In genomic region chr1:54017979-54018378, GRCh38 we compare ENCODE assay signal across 17 cellular contexts. TPM values are rescaled to one million over a fixed set of nuclear protein-coding genes. Genes with fewer than 3 reads are reported as not detected.
DNase-seq lines count a peak whose midpoint lies in the region; TF ChIP-seq lines count a peak whose summit lies in the region.
"Had no signal": no experiment of that assay in that cellular context is flagged by ENCODE, and none has a peak within 500 bp of the region (broad histone marks: within the 10 kb centered on the region; RNA-seq: fewer than 3 reads in every experiment).

Gene LDLRAD1, minus strand, starts transcription at chr1:54018186. Its CDS starts 74 bp downstream, at chr1:54018112.

- H3K36me3 ChIP-seq in PC-9 (ENCODE audit: low read depth) (no peaks in the 10 kb centered on the region), Caco-2 (ENCODE audit: control insufficient read depth, insufficient read depth, low read length) (no peaks in the 10 kb centered on the region)
- no peaks in the 10 kb centered on the region for H3K36me3 ChIP-seq in CD4-positive, alpha-beta memory T cell (ENCODE audit: insufficient read depth, low read length)
- H3K36me3 ChIP-seq: ascending aorta, ovary had no signal

- no peaks in the 10 kb centered on the region for H3K27me3 ChIP-seq in PC-9 (ENCODE audit: insufficient read depth, low read depth)
- H3K27me3 ChIP-seq in CD4-positive, alpha-beta memory T cell (ENCODE audit: insufficient read depth, low read length): no peaks in the 10 kb centered on the region
- no peaks in the 10 kb centered on the region for H3K27me3 ChIP-seq in Caco-2 (replicated peaks; ENCODE audit: control insufficient read depth, insufficient read depth, low read length)
- H3K27me3 ChIP-seq: ascending aorta, ovary had no signal

- H3K4me3 ChIP-seq in PC-9 (no peak within 1 kb of the TSS), Caco-2 (ENCODE audit: low read depth, low read length) (no peak within 1 kb of the TSS)
- no peak within 1 kb of the TSS for H3K4me3 ChIP-seq in CD4-positive, alpha-beta memory T cell (ENCODE audit: low read length in 2 of 2)
- H3K4me3 ChIP-seq: ascending aorta, ovary had no signal

- peak within 1 kb of the TSS; percentile 16 for H3K27ac Mint-ChIP-seq in progenitor cell of endocrine pancreas
- H3K27ac Mint-ChIP-seq in CD4-positive, alpha-beta memory T cell: no peak within 1 kb of the TSS
- no peak within 1 kb of the TSS for H3K27ac Mint-ChIP-seq in Caco-2 (ENCODE audit: unreplicated experiment)
- H3K27ac Mint-ChIP-seq: activated CD4-positive, alpha-beta memory T cell treated with anti-CD3 and anti-CD28 coated beads, Interleukin-2, amount 10 ng/mL, durations not matched to agents 7 days and 5 days; dendritic cell treated with granulocyte-macrophage colony-stimulating factor and Interleukin-4, amounts not matched to agents 40 ng/mL and 50 ng/mL, for 4 days had no signal

- POLR2A ChIA-PET in PC-9 (lab: Charles Lee; ENCODE audit: unreplicated experiment): interaction anchor here (0.6 to 0.7 kb wide), 2 partner anchors 236 to 409 kb away, joined by 4 to 5 read pairs; no protein-coding TSS in a partner anchor
- POLR2A ChIA-PET in CD4-positive, alpha-beta memory T cell (lab: Charles Lee; ENCODE audit: partially characterized antibody): no interaction called here
- POLR2A ChIA-PET in Caco-2 (lab: Charles Lee): no interaction called here

- H3K4me2 ChIP-seq in PC-9: peak within 1 kb of the TSS; percentile 42; the same call in 1 of the 2 replicates

- peaks cover 23% of the 10 kb centered on the region for H3F3A ChIP-seq in PC-9 (ENCODE audit: insufficient read depth, low read depth)

- TF ChIP-seq CTCF in PC-9 (conservative IDR thresholded peaks at IDR 0.05) (no peak), progenitor cell of endocrine pancreas (IDR thresholded peaks at IDR 0.05; ENCODE audit: unreplicated experiment) (no peak), Caco-2 (IDR thresholded peaks at IDR 0.05; ENCODE audit: insufficient read depth in 1 of 2, low read depth in 1 of 2, low read length in 1 of 2, severe bottlenecking in 1 of 2, unreplicated experiment in 1 of 2) (no peak)

- no peak within 1 kb of the TSS for H2AFZ ChIP-seq in PC-9

- no TSS peak for BruUV-seq in PC-9 (replicated peaks; lab: Mats Ljungman, UMichigan)
- BruUV-seq in Caco-2 (replicated peaks; lab: Mats Ljungman, UMichigan): no TSS peak

- CTCF ChIA-PET in PC-9 (lab: Charles Lee): no interaction called here
- CTCF ChIA-PET in CD4-positive, alpha-beta memory T cell (lab: Charles Lee; ENCODE audit: partially characterized antibody): interaction anchor here (0.6 kb wide), 1 partner anchor 1096 kb away, joined by 3 read pairs; the partner anchor contains the start of gene ECHDC2
- CTCF ChIA-PET in Caco-2 (lab: Charles Lee): no interaction called here

- H3K9me3 ChIP-seq in PC-9 (ENCODE audit: insufficient read depth, low read depth): no peaks in the 10 kb centered on the region
- no peaks in the 10 kb centered on the region for H3K9me3 ChIP-seq in CD4-positive, alpha-beta memory T cell (ENCODE audit: control insufficient read depth in 1 of 2, low read length in 2 of 2)
- H3K9me3 ChIP-seq in Caco-2: no peaks in the 10 kb centered on the region
- H3K9me3 ChIP-seq: ascending aorta, ovary had no signal

- intact Hi-C loops in PC-9 (cut with micrococcal nuclease; ENCODE audit: unreplicated experiment): loop anchor here (2.0 to 5.0 kb wide), 2 partner anchors 35 to 61 kb away; partner anchors contain the start of genes TCEANC2 and TMEM59
- intact Hi-C loops in CD4-positive, alpha-beta memory T cell (cut with micrococcal nuclease): no loop called here
- intact Hi-C loops in Caco-2 (cut with micrococcal nuclease; ENCODE audit: unreplicated experiment): no loop called here

- H3K4me3 Mint-ChIP-seq in progenitor cell of endocrine pancreas (ENCODE audit: low read depth) (no peak within 1 kb of the TSS), Caco-2 (ENCODE audit: unreplicated experiment) (no peak within 1 kb of the TSS)
- H3K4me3 Mint-ChIP-seq in CD4-positive, alpha-beta memory T cell: no peak within 1 kb of the TSS
- H3K4me3 Mint-ChIP-seq: activated CD4-positive, alpha-beta memory T cell treated with anti-CD3 and anti-CD28 coated beads, Interleukin-2, amount 10 ng/mL, durations not matched to agents 7 days and 5 days; CD14-positive monocyte; dendritic cell treated with granulocyte-macrophage colony-stimulating factor and Interleukin-4, amounts not matched to agents 40 ng/mL and 50 ng/mL, for 4 days had no signal

- no peaks in the 10 kb centered on the region for H3K9me3 Mint-ChIP-seq in progenitor cell of endocrine pancreas (ENCODE audit: low read depth)
- H3K9me3 Mint-ChIP-seq in CD4-positive, alpha-beta memory T cell: no peaks in the 10 kb centered on the region
- H3K9me3 Mint-ChIP-seq in Caco-2 (ENCODE audit: unreplicated experiment): no peaks in the 10 kb centered on the region
- H3K9me3 Mint-ChIP-seq: activated CD4-positive, alpha-beta memory T cell treated with anti-CD3 and anti-CD28 coated beads, Interleukin-2, amount 10 ng/mL, durations not matched to agents 7 days and 5 days; dendritic cell treated with granulocyte-macrophage colony-stimulating factor and Interleukin-4, amounts not matched to agents 40 ng/mL and 50 ng/mL, for 4 days had no signal

- no peaks in the 10 kb centered on the region for H3K9me2 ChIP-seq in PC-9 (ENCODE audit: insufficient read depth)

- no peaks in the 10 kb centered on the region for H3K79me2 ChIP-seq in PC-9 (ENCODE audit: low read depth)

- H3K4me1 Mint-ChIP-seq in progenitor cell of endocrine pancreas (ENCODE audit: low read depth): peaks cover 8% of the 10 kb centered on the region
- H3K4me1 Mint-ChIP-seq in CD4-positive, alpha-beta memory T cell: no peaks in the 10 kb centered on the region
- peaks cover 20% of the 10 kb centered on the region for H3K4me1 Mint-ChIP-seq in Caco-2 (ENCODE audit: low read depth, unreplicated experiment)
- H3K4me1 Mint-ChIP-seq: activated CD4-positive, alpha-beta memory T cell treated with anti-CD3 and anti-CD28 coated beads, Interleukin-2, amount 10 ng/mL, durations not matched to agents 7 days and 5 days; CD14-positive monocyte had no signal

- H3K27ac ChIP-seq in PC-9: 0 out of 2 replicates have a peak within 1 kb of the TSS, but pooled peaks have one; percentile 14
- no peak within 1 kb of the TSS for H3K27ac ChIP-seq in CD4-positive, alpha-beta memory T cell (ENCODE audit: low read depth, low read length)
- H3K27ac ChIP-seq: ascending aorta, ovary had no signal

- no peaks in the 10 kb centered on the region for H3K36me3 Mint-ChIP-seq in progenitor cell of endocrine pancreas (ENCODE audit: insufficient read depth)
- no peaks in the 10 kb centered on the region for H3K36me3 Mint-ChIP-seq in CD4-positive, alpha-beta memory T cell
- no peaks in the 10 kb centered on the region for H3K36me3 Mint-ChIP-seq in Caco-2 (ENCODE audit: insufficient read depth, unreplicated experiment)
- H3K36me3 Mint-ChIP-seq: CD14-positive monocyte had no signal

- H3K4me1 ChIP-seq in PC-9 (replicated peaks; ENCODE audit: insufficient read depth) (peaks cover 38% of the 10 kb centered on the region), Caco-2 (peaks cover 10% of the 10 kb centered on the region)
- H3K4me1 ChIP-seq in CD4-positive, alpha-beta memory T cell (ENCODE audit: insufficient read depth, low read length): no peaks in the 10 kb centered on the region
- H3K4me1 ChIP-seq: ascending aorta had no signal

- H3K27me3 Mint-ChIP-seq in progenitor cell of endocrine pancreas (peaks cover 7% of the 10 kb centered on the region), Caco-2 (ENCODE audit: insufficient read depth, unreplicated experiment) (no peaks in the 10 kb centered on the region)
- peaks cover 0 to 4% of the 10 kb centered on the region in 2 donors for H3K27me3 Mint-ChIP-seq in CD4-positive, alpha-beta memory T cell
- H3K27me3 Mint-ChIP-seq: activated CD4-positive, alpha-beta memory T cell treated with anti-CD3 and anti-CD28 coated beads, Interleukin-2, amount 10 ng/mL, durations not matched to agents 7 days and 5 days had no signal

- no peaks in the 10 kb centered on the region for H4K20me1 ChIP-seq in PC-9 (ENCODE audit: insufficient read depth)

- DNase-seq in H4 (ENCODE audit: low spot score): peak; percentile 14
- peak; percentile 40 to 69 for DNase-seq in PC-9
- DNase-seq in iPS-NIHi7 (ENCODE audit: extremely low spot score): peak; percentile 43
- DNase-seq in progenitor cell of endocrine pancreas (ENCODE audit: low spot score, unreplicated experiment): no peak
- no peak for DNase-seq in HPDE6-E6E7 (ENCODE audit: extremely low spot score)
- no peak for DNase-seq in CD4-positive, alpha-beta memory T cell
- no peak for DNase-seq in Caco-2
- DNase-seq: activated CD4-positive, alpha-beta memory T cell treated with anti-CD3 and anti-CD28 coated beads, Interleukin-2, amount 10 ng/mL, durations not matched to agents 7 days and 5 days; MM.1S; NCI-H2107; T1000 had no signal

RNA-seq across cellular contexts. Expression of gene LDLRAD1, which starts in this region (rescaled TPM):
- total RNA-seq in H4 (2014; rRNA removed; shearing (Covaris generic)): not detected in 2 replicates
- total RNA-seq in PC-9 (2021): 1.6 TPM in 2 replicates
- 0.20 and 0.84 TPM in 2 replicates for total RNA-seq in progenitor cell of endocrine pancreas
- total RNA-seq in CD4-positive, alpha-beta memory T cell: not detected
- not detected for polyA plus RNA-seq in CD4-positive, alpha-beta memory T cell
- not detected in 2 replicates for total RNA-seq in Caco-2 (2022)
- total RNA-seq: activated CD4-positive, alpha-beta memory T cell treated with anti-CD3 and anti-CD28 coated beads, Interleukin-2, amount 10 ng/mL, durations not matched to agents 7 days and 5 days; ascending aorta; mesenteric fat pad; temporal lobe had no signal
- polyA plus RNA-seq: CD14-positive monocyte had no signal

Comparison
In these comparisons a context has a peak if more than half of its experiments do, and no peak if none do; other contexts are left out.
1. Peak in DNase-seq in H4; RNA of the gene not detected or under 1 TPM.
2. DNase-seq: peak in PC-9 (2 of 2) and iPS-NIHi7 (single experiment); none in progenitor cell of endocrine pancreas (single experiment), HPDE6-E6E7 (single experiment), CD4-positive, alpha-beta memory T cell (0 of 5) and Caco-2 (0 of 2).